Comparison of ENCODE assay signal across 8 cellular contexts in genomic region chr14:60363275-60363674, GRCh38.
"Had no signal": no experiment of that assay in that cellular context is flagged by ENCODE, and none has a peak within 500 bp of the region (broad histone marks: within the 10 kb centered on the region; RNA-seq: fewer than 3 reads in every experiment).

No MANE protein-coding gene starts in this region.

- DNase-seq: GM23248, GOT3, H7, KBM-7 had no signal

- ATAC-seq: HCT116, HepG2 had no signal

- H3K4me3 Mint-ChIP-seq: IgD-negative memory B cell had no signal

- H3K27ac Mint-ChIP-seq: IgD-negative memory B cell had no signal

- H2AFZ ChIP-seq: GM23248 had no signal

- H3K4me1 Mint-ChIP-seq: IgD-negative memory B cell had no signal

- H3K4me3 ChIP-seq: GM23248, HAP-1 had no signal

- H3K27ac ChIP-seq: GM23248 had no signal

- H3K9me3 ChIP-seq: HAP-1 had no signal

- H3K36me3 ChIP-seq: HAP-1 had no signal

- H3K9me3 Mint-ChIP-seq: IgD-negative memory B cell had no signal

- FAIRE-seq: HepG2 had no signal

- H3K9ac ChIP-seq: GM23248 had no signal
